12 cellular contexts compared by ENCODE assay signal in the genomic region with DNA sequence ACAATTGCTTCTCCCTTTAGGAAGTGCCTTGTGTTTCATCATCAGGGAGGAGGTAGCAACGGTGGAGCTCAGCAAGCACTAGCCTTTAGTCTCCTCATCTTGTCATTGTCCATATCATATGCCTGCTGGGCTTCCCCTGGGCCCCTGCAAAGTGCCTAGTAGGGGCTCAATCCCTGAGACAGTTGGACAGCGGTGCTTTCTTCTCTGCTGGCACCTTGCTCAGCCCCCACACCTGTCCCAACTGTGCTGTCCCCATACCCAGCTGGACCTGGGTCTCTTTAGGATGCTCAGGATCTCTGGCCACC. TPM values are rescaled to one million over a fixed set of nuclear protein-coding genes. Genes with fewer than 3 reads are reported as not detected.
DNase-seq lines count a peak whose midpoint lies in the region; ATAC-seq and TF ChIP-seq lines count a peak whose summit lies in the region.
"Had no signal": no experiment of that assay in that cellular context is flagged by ENCODE, and none has a peak within 500 bp of the region (broad histone marks: within the 10 kb centered on the region; RNA-seq: fewer than 3 reads in every experiment).

No MANE protein-coding gene starts in this region.

- no peak overlapping the region for H3K27ac Mint-ChIP-seq in activated T-cell treated with anti-CD3 and anti-CD28 coated beads, Interleukin-2, amount 50 U/mL, for 72 hours
- H3K27ac Mint-ChIP-seq in central memory CD8-positive, alpha-beta T cell (ENCODE audit: low read depth): peak overlapping the region; percentile 65
- no peak overlapping the region for H3K27ac Mint-ChIP-seq in stimulated activated memory B cell treated with anti-CD40 and anti-IgM and Interleukin-4, amounts not matched to agents 10 μg/mL and 1 μg/mL and 100 μg/mL, for 72 hours

- H3K4me3 ChIP-seq in OCI-LY1 (ENCODE audit: low read depth, low read length, poor library complexity, severe bottlenecking): peak overlapping the region; percentile 9
- H3K4me3 ChIP-seq in suprapubic skin: no peak overlapping the region
- H3K4me3 ChIP-seq: vagina had no signal

- TF ChIP-seq EP300 in suprapubic skin (IDR thresholded peaks at IDR 0.05): no peak

- peak overlapping the region; percentile 26; the same call in 1 of the 2 replicates for H3K4me2 ChIP-seq in OCI-LY1 (ENCODE audit: low read length)

- no peak for ATAC-seq in activated T-cell treated with anti-CD3 and anti-CD28 coated beads, Interleukin-2, amount 50 U/mL, for 72 hours (replicated peaks in 1 of 2)
- no peak for ATAC-seq in central memory CD8-positive, alpha-beta T cell (replicated peaks; ENCODE audit: extremely low read depth, poor library complexity, severe bottlenecking)
- no peak for ATAC-seq in stimulated activated memory B cell treated with anti-CD40 and anti-IgM and Interleukin-4, amounts not matched to agents 10 μg/mL and 1 μg/mL and 100 μg/mL, for 72 hours
- ATAC-seq in HG02763 (IDR thresholded peaks at IDR 0.05; ENCODE audit: unreplicated experiment) (no peak), GM18520 (IDR thresholded peaks at IDR 0.05; ENCODE audit: unreplicated experiment) (no peak)
- ATAC-seq: left cardiac atrium had no signal

- TF ChIP-seq POLR2A in suprapubic skin (IDR thresholded peaks at IDR 0.05): no peak

- no peak for TF ChIP-seq CTCF in OCI-LY1 (IDR thresholded peaks at IDR 0.05; ENCODE audit: low read length)
- TF ChIP-seq CTCF in suprapubic skin (IDR thresholded peaks at IDR 0.05): no peak

- no peak overlapping the region; the same call in 1 of the 2 replicates for H3K9ac ChIP-seq in OCI-LY1 (ENCODE audit: low read length)

- H3K9me3 Mint-ChIP-seq in activated T-cell treated with anti-CD3 and anti-CD28 coated beads, Interleukin-2, amount 50 U/mL, for 72 hours: no peaks in the 10 kb centered on the region
- no peaks in the 10 kb centered on the region for H3K9me3 Mint-ChIP-seq in central memory CD8-positive, alpha-beta T cell
- no peaks in the 10 kb centered on the region for H3K9me3 Mint-ChIP-seq in stimulated activated memory B cell treated with anti-CD40 and anti-IgM and Interleukin-4, amounts not matched to agents 10 μg/mL and 1 μg/mL and 100 μg/mL, for 72 hours

- DNase-seq in activated T-cell treated with anti-CD3 and anti-CD28 coated beads, Interleukin-2, amount 50 U/mL, for 72 hours: no peak
- DNase-seq in activated T-cell treated with anti-CD3 and anti-CD28 coated beads for 4 hours (no peak), suprapubic skin (ENCODE audit: low spot score in 2 of 2) (no peak)
- DNase-seq in central memory CD8-positive, alpha-beta T cell (ENCODE audit: low spot score in 2 of 2): no peak
- DNase-seq: left cardiac atrium, NCI-H1930 had no signal

- H2AFZ ChIP-seq in OCI-LY1 (ENCODE audit: low read length): no peak overlapping the region

- peaks cover 22% of the 10 kb centered on the region for H3K27me3 Mint-ChIP-seq in activated T-cell treated with anti-CD3 and anti-CD28 coated beads, Interleukin-2, amount 50 U/mL, for 72 hours (ENCODE audit: low read depth)
- peaks cover 23% of the 10 kb centered on the region for H3K27me3 Mint-ChIP-seq in central memory CD8-positive, alpha-beta T cell
- peaks cover 39% of the 10 kb centered on the region for H3K27me3 Mint-ChIP-seq in stimulated activated memory B cell treated with anti-CD40 and anti-IgM and Interleukin-4, amounts not matched to agents 10 μg/mL and 1 μg/mL and 100 μg/mL, for 72 hours

- peaks cover 16% of the 10 kb centered on the region for H3K36me3 ChIP-seq in OCI-LY1 (ENCODE audit: insufficient read depth, low read length)
- H3K36me3 ChIP-seq in suprapubic skin: peaks cover 23% of the 10 kb centered on the region

- H3K4me1 ChIP-seq in OCI-LY1 (ENCODE audit: insufficient read depth, low read length, severe bottlenecking) (peaks cover 31% of the 10 kb centered on the region), suprapubic skin (peaks cover 42% of the 10 kb centered on the region)

- H3K9me3 ChIP-seq in OCI-LY1 (ENCODE audit: low read length) (no peaks in the 10 kb centered on the region), suprapubic skin (no peaks in the 10 kb centered on the region)
- H3K9me3 ChIP-seq: vagina had no signal

- H3K27me3 ChIP-seq in OCI-LY1 (ENCODE audit: insufficient read depth, low read length) (peaks cover 8% of the 10 kb centered on the region), suprapubic skin (peaks cover 9% of the 10 kb centered on the region)
- H3K27me3 ChIP-seq: vagina had no signal

- H3K4me1 Mint-ChIP-seq in activated T-cell treated with anti-CD3 and anti-CD28 coated beads, Interleukin-2, amount 50 U/mL, for 72 hours (ENCODE audit: low read depth): peaks cover 27% of the 10 kb centered on the region
- H3K4me1 Mint-ChIP-seq in central memory CD8-positive, alpha-beta T cell: peaks cover 34% of the 10 kb centered on the region
- peaks cover 46% of the 10 kb centered on the region for H3K4me1 Mint-ChIP-seq in stimulated activated memory B cell treated with anti-CD40 and anti-IgM and Interleukin-4, amounts not matched to agents 10 μg/mL and 1 μg/mL and 100 μg/mL, for 72 hours

- H3K9me2 ChIP-seq in OCI-LY1 (ENCODE audit: low read depth, low read length): no peaks in the 10 kb centered on the region

- H3K36me3 Mint-ChIP-seq in activated T-cell treated with anti-CD3 and anti-CD28 coated beads, Interleukin-2, amount 50 U/mL, for 72 hours (ENCODE audit: insufficient read depth in 2 of 2): no peaks in the 10 kb centered on the region
- H3K36me3 Mint-ChIP-seq in central memory CD8-positive, alpha-beta T cell (ENCODE audit: insufficient read depth): peaks cover 14% of the 10 kb centered on the region
- peaks cover 16% of the 10 kb centered on the region for H3K36me3 Mint-ChIP-seq in stimulated activated memory B cell treated with anti-CD40 and anti-IgM and Interleukin-4, amounts not matched to agents 10 μg/mL and 1 μg/mL and 100 μg/mL, for 72 hours

- H3F3A ChIP-seq in OCI-LY1 (ENCODE audit: insufficient read depth, low read length): no peaks in the 10 kb centered on the region

- H4K20me1 ChIP-seq in OCI-LY1 (ENCODE audit: insufficient read depth, low read length): no peaks in the 10 kb centered on the region

- H3K79me2 ChIP-seq in OCI-LY1 (ENCODE audit: insufficient read depth, low read length): no peaks in the 10 kb centered on the region

- H3K4me3 Mint-ChIP-seq in activated T-cell treated with anti-CD3 and anti-CD28 coated beads, Interleukin-2, amount 50 U/mL, for 72 hours: peak overlapping the region; percentile 60 to 84
- peak overlapping the region; percentile 70 for H3K4me3 Mint-ChIP-seq in central memory CD8-positive, alpha-beta T cell
- H3K4me3 Mint-ChIP-seq in stimulated activated memory B cell treated with anti-CD40 and anti-IgM and Interleukin-4, amounts not matched to agents 10 μg/mL and 1 μg/mL and 100 μg/mL, for 72 hours: peak overlapping the region; percentile 67

- WGBS in suprapubic skin: 40% methylated on average over 2 of the region's 2 CpGs

- H3K27ac ChIP-seq in OCI-LY1 (ENCODE audit: low read depth, low read length, poor library complexity, severe bottlenecking): no peak overlapping the region
- no peak overlapping the region for H3K27ac ChIP-seq in suprapubic skin
- H3K27ac ChIP-seq: vagina had no signal

RNA-seq across cellular contexts. Expression of gene SMARCD3, which starts 5.5 kb away (rescaled TPM):
- 1 to 10 TPM; 6.5 to 8.2 TPM for total RNA-seq in activated T-cell treated with anti-CD3 and anti-CD28 coated beads, Interleukin-2, amount 50 U/mL, for 72 hours
- total RNA-seq in suprapubic skin: 10 to 100 TPM in 2 of 4 donors, 1 to 10 TPM in 2; 9.6 to 15.8 (median 10.9) TPM

RNA-seq across cellular contexts. Expression of gene CHPF2, which starts 10.7 kb away (rescaled TPM):
- 10 to 100 TPM; 30.3 to 42.1 TPM for total RNA-seq in activated T-cell treated with anti-CD3 and anti-CD28 coated beads, Interleukin-2, amount 50 U/mL, for 72 hours
- 10 to 100 TPM; 21.5 to 28.6 (median 25.4) TPM for total RNA-seq in suprapubic skin

RNA-seq across cellular contexts. Expression of gene ABCF2, which starts 16.0 kb away (rescaled TPM):
- 10 to 100 TPM; 29.7 to 31.9 TPM for total RNA-seq in activated T-cell treated with anti-CD3 and anti-CD28 coated beads, Interleukin-2, amount 50 U/mL, for 72 hours
- 10 to 100 TPM; 25.3 to 96.5 (median 40.1) TPM for total RNA-seq in suprapubic skin

RNA-seq across cellular contexts. Expression of gene H2BK1, which starts 32.7 kb away (rescaled TPM):
- 1 to 10 TPM; 3.4 to 4.4 TPM for total RNA-seq in activated T-cell treated with anti-CD3 and anti-CD28 coated beads, Interleukin-2, amount 50 U/mL, for 72 hours
- not detected for total RNA-seq in suprapubic skin
- total RNA-seq: left cardiac atrium, vagina had no signal

RNA-seq across cellular contexts. Expression of gene ASB10, which starts 55.9 kb away (rescaled TPM):
- total RNA-seq in activated T-cell treated with anti-CD3 and anti-CD28 coated beads, Interleukin-2, amount 50 U/mL, for 72 hours: not detected
- total RNA-seq in suprapubic skin: not detected
- total RNA-seq: aorta, vagina had no signal
